In genomic region chr1:18902523-18903312, GRCh38 we compare ENCODE assay signal across 1 cellular context.
TF ChIP-seq lines count a peak whose summit lies in the region.

A gene with protein sequence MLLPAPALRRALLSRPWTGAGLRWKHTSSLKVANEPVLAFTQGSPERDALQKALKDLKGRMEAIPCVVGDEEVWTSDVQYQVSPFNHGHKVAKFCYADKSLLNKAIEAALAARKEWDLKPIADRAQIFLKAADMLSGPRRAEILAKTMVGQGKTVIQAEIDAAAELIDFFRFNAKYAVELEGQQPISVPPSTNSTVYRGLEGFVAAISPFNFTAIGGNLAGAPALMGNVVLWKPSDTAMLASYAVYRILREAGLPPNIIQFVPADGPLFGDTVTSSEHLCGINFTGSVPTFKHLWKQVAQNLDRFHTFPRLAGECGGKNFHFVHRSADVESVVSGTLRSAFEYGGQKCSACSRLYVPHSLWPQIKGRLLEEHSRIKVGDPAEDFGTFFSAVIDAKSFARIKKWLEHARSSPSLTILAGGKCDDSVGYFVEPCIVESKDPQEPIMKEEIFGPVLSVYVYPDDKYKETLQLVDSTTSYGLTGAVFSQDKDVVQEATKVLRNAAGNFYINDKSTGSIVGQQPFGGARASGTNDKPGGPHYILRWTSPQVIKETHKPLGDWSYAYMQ (minus strand): TSS chr1:18902555. CDS start chr1:18902523, 32 bp downstream.

TF ChIP-seq in HepG2, 621 proteins besides CTCF, POLR2A, EP300 and RAD21 (continued from another document and continues in another):
- TF ChIP-seq, protein P1, sequence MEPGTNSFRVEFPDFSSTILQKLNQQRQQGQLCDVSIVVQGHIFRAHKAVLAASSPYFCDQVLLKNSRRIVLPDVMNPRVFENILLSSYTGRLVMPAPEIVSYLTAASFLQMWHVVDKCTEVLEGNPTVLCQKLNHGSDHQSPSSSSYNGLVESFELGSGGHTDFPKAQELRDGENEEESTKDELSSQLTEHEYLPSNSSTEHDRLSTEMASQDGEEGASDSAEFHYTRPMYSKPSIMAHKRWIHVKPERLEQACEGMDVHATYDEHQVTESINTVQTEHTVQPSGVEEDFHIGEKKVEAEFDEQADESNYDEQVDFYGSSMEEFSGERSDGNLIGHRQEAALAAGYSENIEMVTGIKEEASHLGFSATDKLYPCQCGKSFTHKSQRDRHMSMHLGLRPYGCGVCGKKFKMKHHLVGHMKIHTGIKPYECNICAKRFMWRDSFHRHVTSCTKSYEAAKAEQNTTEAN (CRISPR knock-in tag; conservative IDR thresholded peaks at IDR 0.05) = no peak
- TF ChIP-seq PHF20 (CRISPR knock-in tag; IDR thresholded peaks at IDR 0.05) (no peak), MLX (CRISPR knock-in tag; IDR thresholded peaks at IDR 0.05) (no peak), KLF13 (CRISPR knock-in tag; IDR thresholded peaks at IDR 0.05) (no peak), CERS6 (CRISPR knock-in tag; IDR thresholded peaks at IDR 0.05) (no peak), ZNF136 (CRISPR knock-in tag; IDR thresholded peaks at IDR 0.05; ENCODE audit: low read depth) (no peak), ZNF790 (CRISPR knock-in tag; IDR thresholded peaks at IDR 0.05; ENCODE audit: borderline replicate concordance) (no peak), KMT2B (CRISPR knock-in tag; IDR thresholded peaks at IDR 0.05) (peak; percentile 76; the same call in 1 of the 2 replicates), HNF4G (IDR thresholded peaks at IDR 0.05; ENCODE audit: borderline replicate concordance, low read depth, low read length) (no peak), HNF4G (CRISPR knock-in tag; IDR thresholded peaks at IDR 0.05; ENCODE audit: borderline replicate concordance, low read depth) (no peak), ZFAT (CRISPR knock-in tag; conservative IDR thresholded peaks at IDR 0.05) (no peak), ZNF777 (CRISPR knock-in tag; IDR thresholded peaks at IDR 0.05) (no peak; the same call in 1 of the 2 replicates), ZKSCAN1 (IDR thresholded peaks at IDR 0.05; ENCODE audit: low read length) (no peak), SOX13 (IDR thresholded peaks at IDR 0.05) (no peak), SOX13 (CRISPR knock-in tag; conservative IDR thresholded peaks at IDR 0.05 in 1 of 2, IDR thresholded peaks at IDR 0.05 in 1 of 2) (no peak), DR1 (CRISPR knock-in tag; IDR thresholded peaks at IDR 0.05) (no peak; the same call in 1 of the 2 replicates), ZNF33B (CRISPR knock-in tag; IDR thresholded peaks at IDR 0.05) (no peak), RFX1 (IDR thresholded peaks at IDR 0.05) (no peak), ZSCAN30 (CRISPR knock-in tag; IDR thresholded peaks at IDR 0.05) (no peak; the same call in 1 of the 2 replicates), ZNF430 (CRISPR knock-in tag; IDR thresholded peaks at IDR 0.05) (peak; percentile 6; the same call in 1 of the 2 replicates), ZFP41 (CRISPR knock-in tag; IDR thresholded peaks at IDR 0.05; ENCODE audit: borderline replicate concordance) (peak; percentile 68; the same call in 1 of the 2 replicates), THAP8 (CRISPR knock-in tag; IDR thresholded peaks at IDR 0.05; ENCODE audit: borderline replicate concordance) (no peak), GLI4 (CRISPR knock-in tag; IDR thresholded peaks at IDR 0.05; ENCODE audit: borderline replicate concordance) (no peak), TAF15 (IDR thresholded peaks at IDR 0.05; ENCODE audit: low read depth, low read length, poor library complexity, severe bottlenecking) (no peak), ZNF713 (CRISPR knock-in tag; IDR thresholded peaks at IDR 0.05) (0 out of 2 replicates have a peak, but pooled peaks have one; percentile 42), ELF1 (CRISPR knock-in tag; IDR thresholded peaks at IDR 0.05) (no peak), ZNF670 (CRISPR knock-in tag; IDR thresholded peaks at IDR 0.05; ENCODE audit: borderline replicate concordance) (no peak), ATF7 (IDR thresholded peaks at IDR 0.05) (peak; percentile 88), ATF7 (CRISPR knock-in tag; IDR thresholded peaks at IDR 0.05) (no peak), NR2F2 (IDR thresholded peaks at IDR 0.05; ENCODE audit: borderline replicate concordance, low read depth) (no peak), ZNF318 (CRISPR knock-in tag; IDR thresholded peaks at IDR 0.05) (no peak)
- TF ChIP-seq, protein P2, sequence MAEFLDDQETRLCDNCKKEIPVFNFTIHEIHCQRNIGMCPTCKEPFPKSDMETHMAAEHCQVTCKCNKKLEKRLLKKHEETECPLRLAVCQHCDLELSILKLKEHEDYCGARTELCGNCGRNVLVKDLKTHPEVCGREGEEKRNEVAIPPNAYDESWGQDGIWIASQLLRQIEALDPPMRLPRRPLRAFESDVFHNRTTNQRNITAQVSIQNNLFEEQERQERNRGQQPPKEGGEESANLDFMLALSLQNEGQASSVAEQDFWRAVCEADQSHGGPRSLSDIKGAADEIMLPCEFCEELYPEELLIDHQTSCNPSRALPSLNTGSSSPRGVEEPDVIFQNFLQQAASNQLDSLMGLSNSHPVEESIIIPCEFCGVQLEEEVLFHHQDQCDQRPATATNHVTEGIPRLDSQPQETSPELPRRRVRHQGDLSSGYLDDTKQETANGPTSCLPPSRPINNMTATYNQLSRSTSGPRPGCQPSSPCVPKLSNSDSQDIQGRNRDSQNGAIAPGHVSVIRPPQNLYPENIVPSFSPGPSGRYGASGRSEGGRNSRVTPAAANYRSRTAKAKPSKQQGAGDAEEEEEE (CRISPR knock-in tag; IDR thresholded peaks at IDR 0.05; ENCODE audit: borderline replicate concordance) = peak; percentile 50; the same call in 1 of the 2 replicates
- TF ChIP-seq, protein P3, sequence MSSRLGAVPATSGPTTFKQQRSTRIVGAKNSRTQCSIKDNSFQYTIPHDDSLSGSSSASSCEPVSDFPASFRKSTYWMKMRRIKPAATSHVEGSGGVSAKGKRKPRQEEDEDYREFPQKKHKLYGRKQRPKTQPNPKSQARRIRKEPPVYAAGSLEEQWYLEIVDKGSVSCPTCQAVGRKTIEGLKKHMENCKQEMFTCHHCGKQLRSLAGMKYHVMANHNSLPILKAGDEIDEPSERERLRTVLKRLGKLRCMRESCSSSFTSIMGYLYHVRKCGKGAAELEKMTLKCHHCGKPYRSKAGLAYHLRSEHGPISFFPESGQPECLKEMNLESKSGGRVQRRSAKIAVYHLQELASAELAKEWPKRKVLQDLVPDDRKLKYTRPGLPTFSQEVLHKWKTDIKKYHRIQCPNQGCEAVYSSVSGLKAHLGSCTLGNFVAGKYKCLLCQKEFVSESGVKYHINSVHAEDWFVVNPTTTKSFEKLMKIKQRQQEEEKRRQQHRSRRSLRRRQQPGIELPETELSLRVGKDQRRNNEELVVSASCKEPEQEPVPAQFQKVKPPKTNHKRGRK (CRISPR knock-in tag; IDR thresholded peaks at IDR 0.05) = no peak
- TF ChIP-seq, protein P4, sequence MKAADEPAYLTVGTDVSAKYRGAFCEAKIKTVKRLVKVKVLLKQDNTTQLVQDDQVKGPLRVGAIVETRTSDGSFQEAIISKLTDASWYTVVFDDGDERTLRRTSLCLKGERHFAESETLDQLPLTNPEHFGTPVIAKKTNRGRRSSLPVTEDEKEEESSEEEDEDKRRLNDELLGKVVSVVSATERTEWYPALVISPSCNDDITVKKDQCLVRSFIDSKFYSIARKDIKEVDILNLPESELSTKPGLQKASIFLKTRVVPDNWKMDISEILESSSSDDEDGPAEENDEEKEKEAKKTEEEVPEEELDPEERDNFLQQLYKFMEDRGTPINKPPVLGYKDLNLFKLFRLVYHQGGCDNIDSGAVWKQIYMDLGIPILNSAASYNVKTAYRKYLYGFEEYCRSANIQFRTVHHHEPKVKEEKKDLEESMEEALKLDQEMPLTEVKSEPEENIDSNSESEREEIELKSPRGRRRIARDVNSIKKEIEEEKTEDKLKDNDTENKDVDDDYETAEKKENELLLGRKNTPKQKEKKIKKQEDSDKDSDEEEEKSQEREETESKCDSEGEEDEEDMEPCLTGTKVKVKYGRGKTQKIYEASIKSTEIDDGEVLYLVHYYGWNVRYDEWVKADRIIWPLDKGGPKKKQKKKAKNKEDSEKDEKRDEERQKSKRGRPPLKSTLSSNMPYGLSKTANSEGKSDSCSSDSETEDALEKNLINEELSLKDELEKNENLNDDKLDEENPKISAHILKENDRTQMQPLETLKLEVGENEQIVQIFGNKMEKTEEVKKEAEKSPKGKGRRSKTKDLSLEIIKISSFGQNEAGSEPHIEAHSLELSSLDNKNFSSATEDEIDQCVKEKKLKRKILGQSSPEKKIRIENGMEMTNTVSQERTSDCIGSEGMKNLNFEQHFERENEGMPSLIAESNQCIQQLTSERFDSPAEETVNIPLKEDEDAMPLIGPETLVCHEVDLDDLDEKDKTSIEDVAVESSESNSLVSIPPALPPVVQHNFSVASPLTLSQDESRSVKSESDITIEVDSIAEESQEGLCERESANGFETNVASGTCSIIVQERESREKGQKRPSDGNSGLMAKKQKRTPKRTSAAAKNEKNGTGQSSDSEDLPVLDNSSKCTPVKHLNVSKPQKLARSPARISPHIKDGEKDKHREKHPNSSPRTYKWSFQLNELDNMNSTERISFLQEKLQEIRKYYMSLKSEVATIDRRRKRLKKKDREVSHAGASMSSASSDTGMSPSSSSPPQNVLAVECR (CRISPR knock-in tag; IDR thresholded peaks at IDR 0.05; ENCODE audit: borderline replicate concordance) = peak; percentile 76
